33 cellular contexts compared by ENCODE assay signal in the genomic region with DNA sequence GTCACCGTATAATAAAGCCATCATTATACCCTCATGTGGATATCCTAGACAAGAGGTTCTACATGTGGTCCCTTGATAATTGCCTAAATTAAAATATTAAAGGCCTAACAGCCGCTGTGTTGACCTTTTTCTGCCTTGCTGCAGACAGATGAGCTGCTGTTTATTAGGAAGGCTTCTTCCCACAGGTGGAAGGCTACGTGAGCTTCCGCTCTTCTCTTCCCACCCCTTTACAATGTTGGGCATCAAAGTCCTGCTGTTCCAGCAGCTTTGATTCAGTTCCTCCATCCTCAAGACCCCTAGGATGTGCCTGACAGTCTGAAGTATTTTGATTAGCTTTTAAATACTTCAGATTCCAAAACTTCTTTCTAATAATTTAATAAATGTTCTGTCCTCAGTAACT.
DNase-seq lines count a peak whose midpoint lies in the region; ATAC-seq and TF ChIP-seq lines count a peak whose summit lies in the region.
"Had no signal": no experiment of that assay in that cellular context is flagged by ENCODE, and none has a peak within 500 bp of the region (broad histone marks: within the 10 kb centered on the region; RNA-seq: fewer than 3 reads in every experiment).

No MANE protein-coding gene starts in this region.

- TF ChIP-seq CTCF in type B pancreatic cell (conservative IDR thresholded peaks at IDR 0.05) = no peak
- no peak for TF ChIP-seq CTCF in left lung (IDR thresholded peaks at IDR 0.05)

- H3K9me3 ChIP-seq in left lung = no peaks in the 10 kb centered on the region
- H3K9me3 ChIP-seq: A549, body of pancreas, esophagus squamous epithelium, heart right ventricle, right lobe of liver, spleen, thoracic aorta had no signal

- H3K4me1 Mint-ChIP-seq in type B pancreatic cell (ENCODE audit: unreplicated experiment) = peaks cover 31% of the 10 kb centered on the region
- no peaks in the 10 kb centered on the region for H3K4me1 Mint-ChIP-seq in effector memory CD8-positive, alpha-beta T cell (ENCODE audit: low read depth in 2 of 2)
- H3K4me1 Mint-ChIP-seq: activated naive CD4-positive, alpha-beta T cell treated with anti-CD3 and anti-CD28 coated beads, Interleukin-2, amount 10 ng/mL, durations not matched to agents 7 days and 5 days; activated T-helper 17 cell treated with anti-CD3 and anti-CD28 coated beads, Interleukin-2, amount 50 U/mL, for 72 hours; stimulated activated naive CD8-positive, alpha-beta T cell treated with anti-CD3 and anti-CD28 coated beads, Interleukin-15, amount 100 ng/mL, for 72 hours had no signal

- H3K36me3 ChIP-seq in left lung = no peaks in the 10 kb centered on the region
- H3K36me3 ChIP-seq: thoracic aorta had no signal

- H3K27me3 Mint-ChIP-seq in type B pancreatic cell = no peaks in the 10 kb centered on the region
- H3K27me3 Mint-ChIP-seq in effector memory CD8-positive, alpha-beta T cell = no peaks in the 10 kb centered on the region
- H3K27me3 Mint-ChIP-seq: activated CD8-positive, alpha-beta T cell treated with anti-CD3 and anti-CD28 coated beads for 36 hours; activated naive CD4-positive, alpha-beta T cell treated with anti-CD3 and anti-CD28 coated beads, Interleukin-2, amount 10 ng/mL, durations not matched to agents 7 days and 5 days; activated T-helper 17 cell treated with anti-CD3 and anti-CD28 coated beads, Interleukin-2, amount 50 U/mL, for 72 hours; progenitor cell of endocrine pancreas; stimulated activated naive CD8-positive, alpha-beta T cell treated with anti-CD3 and anti-CD28 coated beads, Interleukin-15, amount 100 ng/mL, for 72 hours had no signal

- no peak overlapping the region for H3K27ac ChIP-seq in left lung
- H3K27ac ChIP-seq: A549, body of pancreas, esophagus squamous epithelium, foreskin keratinocyte, heart right ventricle, right lobe of liver, spleen, thoracic aorta had no signal

- intact Hi-C loops in left lung (cut with DNase I) = no loop called here

- H3K4me3 ChIP-seq in left lung = no peak overlapping the region
- H3K4me3 ChIP-seq: A549, body of pancreas, esophagus squamous epithelium, heart right ventricle, right lobe of liver, spleen, thoracic aorta had no signal

- peak overlapping the region; percentile 20 for H3K4me3 Mint-ChIP-seq in type B pancreatic cell
- H3K4me3 Mint-ChIP-seq in effector memory CD8-positive, alpha-beta T cell = no peak overlapping the region
- H3K4me3 Mint-ChIP-seq: activated CD8-positive, alpha-beta T cell treated with anti-CD3 and anti-CD28 coated beads for 36 hours; activated naive CD4-positive, alpha-beta T cell treated with anti-CD3 and anti-CD28 coated beads, Interleukin-2, amount 10 ng/mL, durations not matched to agents 7 days and 5 days; activated T-helper 17 cell treated with anti-CD3 and anti-CD28 coated beads, Interleukin-2, amount 50 U/mL, for 72 hours; CD8-positive, alpha-beta T cell; mesothelial cell of epicardium; stimulated activated naive CD8-positive, alpha-beta T cell treated with anti-CD3 and anti-CD28 coated beads, Interleukin-15, amount 100 ng/mL, for 72 hours; T-helper 1 cell treated with Interleukin-12 subunit alpha and Interleukin-12 subunit beta and Interleukin-4 antibody, amounts not matched to agents 30 μg/mL and 1 μg/mL, for 36 hours had no signal

- H3K9me3 Mint-ChIP-seq in type B pancreatic cell = no peaks in the 10 kb centered on the region
- H3K9me3 Mint-ChIP-seq in effector memory CD8-positive, alpha-beta T cell = no peaks in the 10 kb centered on the region
- H3K9me3 Mint-ChIP-seq: activated CD8-positive, alpha-beta T cell treated with anti-CD3 and anti-CD28 coated beads for 36 hours; activated naive CD4-positive, alpha-beta T cell treated with anti-CD3 and anti-CD28 coated beads, Interleukin-2, amount 10 ng/mL, durations not matched to agents 7 days and 5 days; activated T-helper 17 cell treated with anti-CD3 and anti-CD28 coated beads, Interleukin-2, amount 50 U/mL, for 72 hours; CD8-positive, alpha-beta T cell; mesothelial cell of epicardium; stimulated activated naive CD8-positive, alpha-beta T cell treated with anti-CD3 and anti-CD28 coated beads, Interleukin-15, amount 100 ng/mL, for 72 hours; T-helper 1 cell treated with Interleukin-12 subunit alpha and Interleukin-12 subunit beta and Interleukin-4 antibody, amounts not matched to agents 30 μg/mL and 1 μg/mL, for 36 hours had no signal

- H3K36me3 Mint-ChIP-seq in type B pancreatic cell = peaks cover 23% of the 10 kb centered on the region
- H3K36me3 Mint-ChIP-seq in effector memory CD8-positive, alpha-beta T cell (ENCODE audit: insufficient read depth) = no peaks in the 10 kb centered on the region

- DNase-seq in NCI-H2171 treated with DMSO at 0.1 percent for 48 hours (lab: John Stamatoyannopoulos, UW) = peak; percentile 41
- no peak for DNase-seq in NCI-H2171 (lab: John Stamatoyannopoulos, UW)
- DNase-seq in NCI-H1436 (lab: John Stamatoyannopoulos, UW) = peak; percentile 8
- DNase-seq in NCI-H774 (lab: John Stamatoyannopoulos, UW) = peak; percentile 12
- no peak for DNase-seq in type B pancreatic cell (ENCODE audit: extremely low spot score, unreplicated experiment)
- no peak for DNase-seq in effector memory CD8-positive, alpha-beta T cell
- no peak for DNase-seq in left lung
- no peak for DNase-seq in EL
- DNase-seq: activated CD8-positive, alpha-beta T cell treated with anti-CD3 and anti-CD28 coated beads for 36 hours; activated naive CD4-positive, alpha-beta T cell treated with anti-CD3 and anti-CD28 coated beads, Interleukin-2, amount 10 ng/mL, durations not matched to agents 7 days and 5 days; AML-193; body of pancreas; CD8-positive, alpha-beta T cell; cerebellar nuclear complex; esophagus squamous epithelium; foreskin keratinocyte; HCEC 1CT; heart right ventricle; Kasumi-1; kidney; NCI-H187 treated with DMSO at 0.1 percent for 48 hours; NCI-H446 treated with DMSO at 0.1 percent for 48 hours; NK-92 treated with Interleukin-12 subunit alpha and Interleukin-12 subunit beta, amount 100 ng/mL, for 24 hours; right lobe of liver; spleen; stimulated activated naive CD8-positive, alpha-beta T cell treated with anti-CD3 and anti-CD28 coated beads, Interleukin-15, amount 100 ng/mL, for 72 hours had no signal

- no peak for ATAC-seq in effector memory CD8-positive, alpha-beta T cell (replicated peaks)
- no peak for ATAC-seq in left lung
- ATAC-seq: A549; activated CD8-positive, alpha-beta T cell treated with anti-CD3 and anti-CD28 coated beads for 36 hours; activated T-helper 17 cell treated with anti-CD3 and anti-CD28 coated beads, Interleukin-2, amount 50 U/mL, for 72 hours; body of pancreas; CD8-positive, alpha-beta T cell; foreskin keratinocyte; heart right ventricle; right lobe of liver; SK-N-SH treated with all-trans-retinoic acid at 6 μM for 48 hours; stimulated activated naive CD8-positive, alpha-beta T cell treated with anti-CD3 and anti-CD28 coated beads, Interleukin-15, amount 100 ng/mL, for 72 hours had no signal

- H3K27ac Mint-ChIP-seq in type B pancreatic cell = no peak overlapping the region
- H3K27ac Mint-ChIP-seq in effector memory CD8-positive, alpha-beta T cell = no peak overlapping the region
- H3K27ac Mint-ChIP-seq: activated CD8-positive, alpha-beta T cell treated with anti-CD3 and anti-CD28 coated beads for 36 hours; activated naive CD4-positive, alpha-beta T cell treated with anti-CD3 and anti-CD28 coated beads, Interleukin-2, amount 10 ng/mL, durations not matched to agents 7 days and 5 days; activated T-helper 17 cell treated with anti-CD3 and anti-CD28 coated beads, Interleukin-2, amount 50 U/mL, for 72 hours; CD8-positive, alpha-beta T cell; mesothelial cell of epicardium; T-helper 1 cell treated with Interleukin-12 subunit alpha and Interleukin-12 subunit beta and Interleukin-4 antibody, amounts not matched to agents 30 μg/mL and 1 μg/mL, for 36 hours had no signal

- H3K27me3 ChIP-seq in left lung = no peaks in the 10 kb centered on the region
- H3K27me3 ChIP-seq: body of pancreas, esophagus squamous epithelium, foreskin keratinocyte, heart right ventricle, right lobe of liver, spleen had no signal

- H3K4me1 ChIP-seq in left lung = no peaks in the 10 kb centered on the region
- H3K4me1 ChIP-seq: A549, body of pancreas, esophagus squamous epithelium, foreskin keratinocyte, heart right ventricle, right lobe of liver, spleen had no signal

Comparison
In these comparisons a context has a peak if more than half of its experiments do, and no peak if none do; other contexts are left out.
1. DNase-seq: peak in NCI-H2171 treated with DMSO at 0.1 percent for 48 hours (single experiment), NCI-H1436 (single experiment) and NCI-H774 (single experiment); none in NCI-H2171 (single experiment), type B pancreatic cell (single experiment), effector memory CD8-positive, alpha-beta T cell (0 of 3), left lung (0 of 2) and EL (single experiment).